ENCODE assay signal across 12 cellular contexts in the genomic region with DNA sequence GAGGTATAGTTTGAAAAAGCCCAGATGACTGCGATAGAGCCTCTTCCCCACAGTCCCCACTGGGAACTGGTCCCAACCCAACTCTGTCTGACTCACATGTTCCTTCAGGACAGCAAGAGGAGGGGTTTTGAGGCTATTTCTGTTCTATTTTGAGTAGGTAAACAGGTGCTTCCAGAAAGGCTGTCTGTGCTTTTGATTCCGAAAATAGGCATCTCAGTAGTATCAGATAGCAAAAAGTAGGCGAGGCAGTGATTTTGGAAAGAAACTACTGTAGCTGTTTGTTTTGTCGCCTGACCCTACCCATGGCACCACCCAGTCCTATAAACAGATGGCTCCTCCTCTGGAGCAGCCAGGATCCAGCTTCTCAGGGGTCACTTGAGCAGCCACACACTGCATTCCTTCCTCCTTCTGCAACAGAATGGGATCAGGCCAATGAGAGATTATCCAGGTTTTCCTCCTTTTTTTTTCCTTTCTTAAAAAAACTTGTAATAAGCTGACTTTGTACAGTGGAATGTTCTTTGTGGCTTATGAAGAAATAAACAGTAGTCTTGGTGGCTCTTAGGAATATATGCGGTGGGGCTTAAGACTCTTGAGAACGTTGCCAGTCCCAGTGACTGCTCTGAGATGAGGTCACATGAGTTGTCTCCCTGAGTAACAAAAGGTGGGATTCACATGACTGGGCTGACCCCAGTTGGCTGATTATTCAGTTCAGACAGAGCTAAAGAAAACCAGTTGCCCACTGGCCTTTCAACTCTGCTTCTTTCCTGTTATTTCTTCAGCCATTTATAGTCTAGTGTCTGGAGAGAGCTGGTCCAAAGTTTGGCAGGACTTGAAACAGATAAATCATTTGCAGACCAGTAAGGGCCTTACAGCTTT.
A peak's percentile ranks its signal among the peaks of the same experiment; 100 is the strongest.
DNase-seq lines count a peak whose midpoint lies in the region; ATAC-seq and TF ChIP-seq lines count a peak whose summit lies in the region.
"Had no signal": no experiment of that assay in that cellular context is flagged by ENCODE, and none has a peak within 500 bp of the region (broad histone marks: within the 10 kb centered on the region; RNA-seq: fewer than 3 reads in every experiment).

No MANE protein-coding gene starts in this region.

- H3K4me1 ChIP-seq in ACC112 (ENCODE audit: control insufficient read depth, insufficient read depth, low read length, unreplicated experiment) (no peaks in the 10 kb centered on the region), muscle layer of colon (ENCODE audit: insufficient read depth, low read length) (peaks cover 27% of the 10 kb centered on the region)
- H3K4me1 ChIP-seq: A549 had no signal

- no peak for TF ChIP-seq CTCF in WERI-Rb-1 (IDR thresholded peaks at IDR 0.05; ENCODE audit: low read depth, low read length)

- H3K9me3 ChIP-seq in muscle layer of colon (ENCODE audit: low read length) (no peaks in the 10 kb centered on the region), WERI-Rb-1 (ENCODE audit: severe bottlenecking) (peaks cover 6% of the 10 kb centered on the region)
- H3K9me3 ChIP-seq: A549 had no signal

- H3K27ac ChIP-seq in ACC112 (ENCODE audit: low read depth, low read length) (peak overlapping the region; percentile 52), muscle layer of colon (ENCODE audit: low read depth, low read length) (peak overlapping the region; percentile 35), WERI-Rb-1 (no peak overlapping the region)
- H3K27ac ChIP-seq: A549 had no signal

- H3K36me3 ChIP-seq in ACC112 (ENCODE audit: insufficient read depth, low read length), result no peaks in the 10 kb centered on the region
- H3K36me3 ChIP-seq in muscle layer of colon (ENCODE audit: insufficient read depth, low read length), result no peaks in the 10 kb centered on the region
- H3K36me3 ChIP-seq in WERI-Rb-1, result no peaks in the 10 kb centered on the region

- no peak overlapping the region for H3K4me3 ChIP-seq in ACC112 (ENCODE audit: low read depth, low read length)
- no peak overlapping the region for H3K4me3 ChIP-seq in muscle layer of colon (ENCODE audit: low read depth in 1 of 2, low read length in 2 of 2)
- H3K4me3 ChIP-seq in WERI-Rb-1 (ENCODE audit: low read depth, low read length), result no peak overlapping the region
- H3K4me3 ChIP-seq: A549 had no signal

- H2AFZ ChIP-seq in ACC112 (ENCODE audit: low read length, unreplicated experiment), result no peak overlapping the region

- H3K27me3 ChIP-seq in ACC112 (ENCODE audit: insufficient read depth, low read length) (no peaks in the 10 kb centered on the region), muscle layer of colon (ENCODE audit: control insufficient read depth in 1 of 2, insufficient read depth in 2 of 2, low read length in 2 of 2) (no peaks in the 10 kb centered on the region), WERI-Rb-1 (ENCODE audit: insufficient read depth, low read depth, severe bottlenecking) (no peaks in the 10 kb centered on the region)

- H3K79me2 ChIP-seq in ACC112 (ENCODE audit: control insufficient read depth, insufficient read depth, low read length, unreplicated experiment), result no peaks in the 10 kb centered on the region

- DNase-seq in NCI-H226 (peak; percentile 46), cerebellar cortex (ENCODE audit: low spot score) (no peak), WERI-Rb-1 (no peak), NCI-H510A treated with DMSO at 0.1 percent for 48 hours (lab: John Stamatoyannopoulos, UW) (no peak)
- DNase-seq: activated effector memory CD4-positive, alpha-beta T cell treated with Interleukin-2 at 50 U/mL for 16 hours; GOT3; T-helper 17 cell had no signal

- H3K9ac ChIP-seq in muscle layer of colon (ENCODE audit: low read length), result no peak overlapping the region

- ATAC-seq in esophagus mucosa, result peak; percentile 18
- no peak for ATAC-seq in GM18870 (IDR thresholded peaks at IDR 0.05; ENCODE audit: unreplicated experiment)
- ATAC-seq: A549, T-helper 17 cell had no signal
